Comparison of ENCODE assay signal across 9 cellular contexts in genomic region chr20:53774487-53775203, GRCh38.
DNase-seq lines count a peak whose midpoint lies in the region; ATAC-seq and TF ChIP-seq lines count a peak whose summit lies in the region.
"Had no signal": no experiment of that assay in that cellular context is flagged by ENCODE, and none has a peak within 500 bp of the region (broad histone marks: within the 10 kb centered on the region; RNA-seq: fewer than 3 reads in every experiment).

No MANE protein-coding gene starts in this region.

- no peaks in the 10 kb centered on the region for H3K9me3 ChIP-seq in body of pancreas
- no peaks in the 10 kb centered on the region for H3K9me3 ChIP-seq in left lung
- H3K9me3 ChIP-seq in spleen: no peaks in the 10 kb centered on the region

- H3K27me3 ChIP-seq in body of pancreas (no peaks in the 10 kb centered on the region), left lung (no peaks in the 10 kb centered on the region), spleen (replicated peaks in 1 of 7) (no peaks in the 10 kb centered on the region), H7 (ENCODE audit: control insufficient read depth, insufficient read depth, low read length) (no peaks in the 10 kb centered on the region)

- H3K4me1 Mint-ChIP-seq in activated CD4-positive, alpha-beta T cell treated with anti-CD3 and anti-CD28 coated beads for 36 hours: peaks cover 15% of the 10 kb centered on the region
- H3K4me1 Mint-ChIP-seq in activated CD4-positive, alpha-beta T cell treated with anti-CD3 and anti-CD28 coated beads, Interleukin-2, amount 10 ng/mL, durations not matched to agents 7 days and 5 days: no peaks in the 10 kb centered on the region
- peaks cover 16% of the 10 kb centered on the region for H3K4me1 Mint-ChIP-seq in type B pancreatic cell (ENCODE audit: unreplicated experiment)

- TF ChIP-seq CTCF in body of pancreas (IDR thresholded peaks at IDR 0.05): no peak
- no peak for TF ChIP-seq CTCF in left lung (IDR thresholded peaks at IDR 0.05)
- TF ChIP-seq CTCF in type B pancreatic cell (conservative IDR thresholded peaks at IDR 0.05): no peak
- no peak for TF ChIP-seq CTCF in spleen (IDR thresholded peaks at IDR 0.05 in 8 of 11, conservative IDR thresholded peaks at IDR 0.05 in 3 of 11)

- no peak overlapping the region for H3K4me3 ChIP-seq in body of pancreas
- H3K4me3 ChIP-seq in left lung: no peak overlapping the region
- H3K4me3 ChIP-seq in spleen: no peak overlapping the region
- H3K4me3 ChIP-seq in H7 (ENCODE audit: insufficient read depth, low read depth, low read length): no peak overlapping the region

- H3K27me3 Mint-ChIP-seq in activated CD4-positive, alpha-beta T cell treated with anti-CD3 and anti-CD28 coated beads for 36 hours: no peaks in the 10 kb centered on the region
- H3K27me3 Mint-ChIP-seq in activated CD4-positive, alpha-beta T cell treated with anti-CD3 and anti-CD28 coated beads, Interleukin-2, amount 10 ng/mL, durations not matched to agents 7 days and 5 days: no peaks in the 10 kb centered on the region
- no peaks in the 10 kb centered on the region for H3K27me3 Mint-ChIP-seq in type B pancreatic cell

- H3K4me3 Mint-ChIP-seq in activated CD4-positive, alpha-beta T cell treated with anti-CD3 and anti-CD28 coated beads for 36 hours: no peak overlapping the region
- no peak overlapping the region for H3K4me3 Mint-ChIP-seq in activated CD4-positive, alpha-beta T cell treated with anti-CD3 and anti-CD28 coated beads, Interleukin-2, amount 10 ng/mL, durations not matched to agents 7 days and 5 days
- H3K4me3 Mint-ChIP-seq in type B pancreatic cell: no peak overlapping the region

- TF ChIP-seq POLR2A in body of pancreas (IDR thresholded peaks at IDR 0.05) (no peak), spleen (IDR thresholded peaks at IDR 0.05) (no peak)

- H3K36me3 ChIP-seq in body of pancreas (replicated peaks in 1 of 2; ENCODE audit: insufficient read depth in 1 of 2, low read depth in 2 of 2) (no peaks in the 10 kb centered on the region), left lung (no peaks in the 10 kb centered on the region), spleen (no peaks in the 10 kb centered on the region), H7 (replicated peaks; ENCODE audit: control insufficient read depth, insufficient read depth, low read length) (no peaks in the 10 kb centered on the region)

- no peak for ATAC-seq in activated CD4-positive, alpha-beta T cell treated with anti-CD3 and anti-CD28 coated beads for 36 hours
- ATAC-seq in body of pancreas: no peak
- ATAC-seq in left lung: peak; percentile 41

- intact Hi-C loops in activated CD4-positive, alpha-beta T cell treated with anti-CD3 and anti-CD28 coated beads for 36 hours (cut with DNase I, micrococcal nuclease): no loop called here
- intact Hi-C loops in body of pancreas (cut with DNase I) (no loop called here), left lung (cut with DNase I) (no loop called here), spleen (cut with DNase I; ENCODE audit: low total_unique reads) (no loop called here)

- H3K9me3 Mint-ChIP-seq in activated CD4-positive, alpha-beta T cell treated with anti-CD3 and anti-CD28 coated beads for 36 hours (ENCODE audit: low read depth): no peaks in the 10 kb centered on the region
- H3K9me3 Mint-ChIP-seq in activated CD4-positive, alpha-beta T cell treated with anti-CD3 and anti-CD28 coated beads, Interleukin-2, amount 10 ng/mL, durations not matched to agents 7 days and 5 days: no peaks in the 10 kb centered on the region
- peaks cover 6% of the 10 kb centered on the region for H3K9me3 Mint-ChIP-seq in type B pancreatic cell

- no peaks in the 10 kb centered on the region for H3K36me3 Mint-ChIP-seq in activated CD4-positive, alpha-beta T cell treated with anti-CD3 and anti-CD28 coated beads for 36 hours (ENCODE audit: low read depth)
- no peaks in the 10 kb centered on the region for H3K36me3 Mint-ChIP-seq in activated CD4-positive, alpha-beta T cell treated with anti-CD3 and anti-CD28 coated beads, Interleukin-2, amount 10 ng/mL, durations not matched to agents 7 days and 5 days (ENCODE audit: low read depth)
- H3K36me3 Mint-ChIP-seq in type B pancreatic cell: no peaks in the 10 kb centered on the region

- CTCF ChIA-PET in activated CD4-positive, alpha-beta T cell treated with anti-CD3 and anti-CD28 coated beads for 36 hours (lab: Charles Lee): interaction anchor here (0.8 kb wide), 1 partner anchor 809 kb away, joined by 5 read pairs; no protein-coding TSS in a partner anchor
- CTCF ChIA-PET in activated CD4-positive, alpha-beta T cell treated with anti-CD3 and anti-CD28 coated beads, Interleukin-2, amount 10 ng/mL, durations not matched to agents 7 days and 5 days (lab: Charles Lee): interaction anchor here (1.1 to 3.7 kb wide), 3 partner anchors 10 to 34 kb away, joined by 4 to 11 read pairs (median 4); no protein-coding TSS in a partner anchor

- 71 to 72% methylated on average over 9 of the region's 9 CpGs for WGBS in body of pancreas, 2 donors
- 64 to 83% (median 77%) methylated on average over 9 of the region's 9 CpGs for WGBS in spleen, 5 donors

- H3K4me1 ChIP-seq in body of pancreas: peaks cover 35% of the 10 kb centered on the region
- peaks cover 0 to 4% of the 10 kb centered on the region in 2 donors for H3K4me1 ChIP-seq in left lung
- no peaks in the 10 kb centered on the region for H3K4me1 ChIP-seq in spleen

- DNase-seq in activated CD4-positive, alpha-beta T cell treated with anti-CD3 and anti-CD28 coated beads for 36 hours: no peak
- no peak for DNase-seq in activated CD4-positive, alpha-beta T cell treated with anti-CD3 and anti-CD28 coated beads, Interleukin-2, amount 10 ng/mL, durations not matched to agents 7 days and 5 days
- no peak for DNase-seq in body of pancreas
- no peak for DNase-seq in left lung
- DNase-seq in type B pancreatic cell (ENCODE audit: extremely low spot score, unreplicated experiment): no peak
- DNase-seq in spleen: no peak
- no peak for DNase-seq in amygdala (lab: John Stamatoyannopoulos, UW)
- no peak for DNase-seq in H7
- DNase-seq: NCI-H446 had no signal

- peak overlapping the region; percentile 14 for H3K27ac Mint-ChIP-seq in activated CD4-positive, alpha-beta T cell treated with anti-CD3 and anti-CD28 coated beads for 36 hours
- no peak overlapping the region for H3K27ac Mint-ChIP-seq in activated CD4-positive, alpha-beta T cell treated with anti-CD3 and anti-CD28 coated beads, Interleukin-2, amount 10 ng/mL, durations not matched to agents 7 days and 5 days
- peak overlapping the region; percentile 54 for H3K27ac Mint-ChIP-seq in type B pancreatic cell

- POLR2A ChIA-PET in activated CD4-positive, alpha-beta T cell treated with anti-CD3 and anti-CD28 coated beads for 36 hours (lab: Charles Lee): interaction anchor here (0.6 kb wide), 1 partner anchor 66 kb away, joined by 5 read pairs; no protein-coding TSS in a partner anchor
- POLR2A ChIA-PET in activated CD4-positive, alpha-beta T cell treated with anti-CD3 and anti-CD28 coated beads, Interleukin-2, amount 10 ng/mL, durations not matched to agents 7 days and 5 days (lab: Charles Lee): no interaction called here

- H3K27ac ChIP-seq in body of pancreas (peak overlapping the region in 3 of 4 donors; percentile 25 to 73 (median 29)), left lung (peak overlapping the region; percentile 40 to 54), spleen (peak overlapping the region in 2 of 8 donors; percentile 13 to 37)
